In genomic region chr6:57104350-57104749, GRCh38 we compare ENCODE assay signal across 14 cellular contexts.
"Had no signal": no experiment of that assay in that cellular context is flagged by ENCODE, and none has a peak within 500 bp of the region (broad histone marks: within the 10 kb centered on the region; RNA-seq: fewer than 3 reads in every experiment).

No MANE protein-coding gene starts in this region.

- H3K4me3 Mint-ChIP-seq: activated CD4-positive, alpha-beta T cell treated with anti-CD3 and anti-CD28 coated beads, Interleukin-2, amount 10 ng/mL, durations not matched to agents 7 days and 5 days; activated naive CD4-positive, alpha-beta T cell treated with anti-CD3 and anti-CD28 coated beads for 36 hours; activated T-helper 17 cell treated with anti-CD3 and anti-CD28 coated beads, Interleukin-2, amount 50 U/mL, for 72 hours; neural crest cell; stimulated activated naive CD8-positive, alpha-beta T cell treated with anti-CD3 and anti-CD28 coated beads, Interleukin-15, Interleukin-2, amounts not matched to agents 100 ng/mL and 50 ng/mL, for 24 hours had no signal

- H3K4me3 ChIP-seq: cardiac muscle cell, gastrocnemius medialis, heart right ventricle, pancreas, upper lobe of right lung had no signal

- H3K4me1 Mint-ChIP-seq: neural crest cell had no signal

- H3K9me3 Mint-ChIP-seq: activated naive CD4-positive, alpha-beta T cell treated with anti-CD3 and anti-CD28 coated beads for 36 hours; activated T-helper 17 cell treated with anti-CD3 and anti-CD28 coated beads, Interleukin-2, amount 50 U/mL, for 72 hours; neural crest cell; stimulated activated naive CD8-positive, alpha-beta T cell treated with anti-CD3 and anti-CD28 coated beads, Interleukin-15, Interleukin-2, amounts not matched to agents 100 ng/mL and 50 ng/mL, for 24 hours had no signal

- FAIRE-seq: pancreas had no signal

- ATAC-seq: activated T-helper 17 cell treated with anti-CD3 and anti-CD28 coated beads, Interleukin-2, amount 50 U/mL, for 72 hours; gastrocnemius medialis; heart right ventricle; pancreas; upper lobe of right lung had no signal

- H3K27me3 ChIP-seq: cardiac muscle cell, gastrocnemius medialis, heart right ventricle, pancreas, upper lobe of right lung had no signal

- DNase-seq: activated CD4-positive, alpha-beta T cell treated with anti-CD3 and anti-CD28 coated beads, Interleukin-2, amount 10 ng/mL, durations not matched to agents 7 days and 5 days; activated naive CD4-positive, alpha-beta T cell treated with anti-CD3 and anti-CD28 coated beads for 36 hours; activated T-cell treated with anti-CD3 and anti-CD28 coated beads for 4 hours; gastrocnemius medialis; heart right ventricle; pancreas; stimulated activated CD4-positive, alpha-beta T cell treated with anti-CD3 and anti-CD28 coated beads, Interleukin-4, amount 100 ng/mL, for 1 hour; stimulated activated CD8-positive, alpha-beta memory T cell treated with anti-CD3 and anti-CD28 coated beads, Interleukin-4, amount 100 ng/mL, for 48 hours; T-helper 9 cell; upper lobe of right lung had no signal

- H3K27ac ChIP-seq: cardiac muscle cell, gastrocnemius medialis, heart right ventricle, pancreas, upper lobe of right lung had no signal

- H3K27ac Mint-ChIP-seq: activated CD4-positive, alpha-beta T cell treated with anti-CD3 and anti-CD28 coated beads, Interleukin-2, amount 10 ng/mL, durations not matched to agents 7 days and 5 days; activated naive CD4-positive, alpha-beta T cell treated with anti-CD3 and anti-CD28 coated beads for 36 hours; activated T-helper 17 cell treated with anti-CD3 and anti-CD28 coated beads, Interleukin-2, amount 50 U/mL, for 72 hours; stimulated activated naive CD8-positive, alpha-beta T cell treated with anti-CD3 and anti-CD28 coated beads, Interleukin-15, Interleukin-2, amounts not matched to agents 100 ng/mL and 50 ng/mL, for 24 hours had no signal

- H3K9me3 ChIP-seq: gastrocnemius medialis, heart right ventricle, pancreas, upper lobe of right lung had no signal

- H3K4me1 ChIP-seq: upper lobe of right lung had no signal

- H3K27me3 Mint-ChIP-seq: activated CD4-positive, alpha-beta T cell treated with anti-CD3 and anti-CD28 coated beads, Interleukin-2, amount 10 ng/mL, durations not matched to agents 7 days and 5 days; activated T-helper 17 cell treated with anti-CD3 and anti-CD28 coated beads, Interleukin-2, amount 50 U/mL, for 72 hours; stimulated activated naive CD8-positive, alpha-beta T cell treated with anti-CD3 and anti-CD28 coated beads, Interleukin-15, Interleukin-2, amounts not matched to agents 100 ng/mL and 50 ng/mL, for 24 hours had no signal
